Comparison of ENCODE assay signal across 20 cellular contexts in genomic region chrX:1598021-1598875, GRCh38. TPM values are rescaled to one million over a fixed set of nuclear protein-coding genes. Genes with fewer than 3 reads are reported as not detected.
DNase-seq lines count a peak whose midpoint lies in the region; ATAC-seq and TF ChIP-seq lines count a peak whose summit lies in the region.
"Had no signal": no experiment of that assay in that cellular context is flagged by ENCODE, and none has a peak within 500 bp of the region (broad histone marks: within the 10 kb centered on the region; RNA-seq: fewer than 3 reads in every experiment).

No MANE protein-coding gene starts in this region.

- DNase-seq in central memory CD8-positive, alpha-beta T cell (ENCODE audit: low spot score in 2 of 2): no peak
- DNase-seq in nephron progenitor cell: no peak
- no peak for DNase-seq in HFFc6
- no peak for DNase-seq in NCI-H187 treated with DMSO at 0.1 percent for 48 hours (lab: John Stamatoyannopoulos, UW)
- no peak for DNase-seq in activated naive CD8-positive, alpha-beta T cell treated with anti-CD3 and anti-CD28 coated beads, Interleukin-2, amount 50 U/mL, for 24 hours
- DNase-seq in NCI-H774 (lab: John Stamatoyannopoulos, UW): no peak
- DNase-seq: activated CD4-positive, alpha-beta T cell treated with anti-CD3 and anti-CD28 coated beads, Interleukin-2, amount 50 U/mL, for 48 hours; IMR-90; mesenchymal stem cell; MV-4-11; NCI-H2081 treated with DMSO at 0.1 percent for 48 hours; NCI-H69; occipital lobe; PC-3; SK-N-SH; stimulated activated naive CD4-positive, alpha-beta T cell treated with Interleukin-2 at 50 U/mL for 16 hours had no signal

- H3K27ac Mint-ChIP-seq in central memory CD8-positive, alpha-beta T cell (ENCODE audit: low read depth): peak overlapping the region; percentile 64
- H3K27ac Mint-ChIP-seq in nephron progenitor cell: peak overlapping the region; percentile 94
- no peak overlapping the region for H3K27ac Mint-ChIP-seq in HFFc6
- no peak overlapping the region for H3K27ac Mint-ChIP-seq in activated naive CD8-positive, alpha-beta T cell treated with anti-CD3 and anti-CD28 coated beads, Interleukin-2, amount 50 U/mL, for 24 hours
- H3K27ac Mint-ChIP-seq: activated T-helper 2 cell treated with anti-CD3 and anti-CD28 coated beads, Interferon-gamma antibody, Interleukin-2, Interleukin-4, amounts not matched to agents 10 μg/mL and 5 μg/mL and 100 μg/mL, durations not matched to agents 14 hours and 24 hours and 36 hours had no signal

- H3K27me3 Mint-ChIP-seq in central memory CD8-positive, alpha-beta T cell: no peaks in the 10 kb centered on the region
- H3K27me3 Mint-ChIP-seq in nephron progenitor cell (ENCODE audit: low read depth, poor library complexity) (no peaks in the 10 kb centered on the region), HFFc6 (ENCODE audit: insufficient read depth) (no peaks in the 10 kb centered on the region; the same call in 1 of the 2 replicates)
- H3K27me3 Mint-ChIP-seq in activated naive CD8-positive, alpha-beta T cell treated with anti-CD3 and anti-CD28 coated beads, Interleukin-2, amount 50 U/mL, for 24 hours: no peaks in the 10 kb centered on the region

- H3K27ac ChIP-seq in BLaER1 treated with 17β-estradiol and CSF1 and Interleukin-3, amounts not matched to agents 10 nM and 100 nM: peak overlapping the region; percentile 13 to 79 (median 66); a peak in 20 of 22 replicates

- H3K36me3 Mint-ChIP-seq in central memory CD8-positive, alpha-beta T cell (ENCODE audit: insufficient read depth): peaks cover 88% of the 10 kb centered on the region
- H3K36me3 Mint-ChIP-seq in nephron progenitor cell (ENCODE audit: low read depth): peaks cover 65% of the 10 kb centered on the region
- H3K36me3 Mint-ChIP-seq in HFFc6 (ENCODE audit: low read depth): peaks cover 32% of the 10 kb centered on the region
- peaks cover 62% of the 10 kb centered on the region for H3K36me3 Mint-ChIP-seq in activated naive CD8-positive, alpha-beta T cell treated with anti-CD3 and anti-CD28 coated beads, Interleukin-2, amount 50 U/mL, for 24 hours (ENCODE audit: low read depth)

- H3K9me3 ChIP-seq in BLaER1 treated with 17β-estradiol and CSF1 and Interleukin-3, amounts not matched to agents 10 nM and 100 nM (replicated peaks in 1 of 11): peaks cover 0 to 27% (median 21%) of the 10 kb centered on the region in 11 experiments; a peak in 18 of 22 replicates
- H3K9me3 ChIP-seq: SK-N-SH had no signal

- H3K4me1 Mint-ChIP-seq in central memory CD8-positive, alpha-beta T cell: peaks cover 38% of the 10 kb centered on the region
- H3K4me1 Mint-ChIP-seq in nephron progenitor cell: peaks cover 15% of the 10 kb centered on the region
- H3K4me1 Mint-ChIP-seq in HFFc6 (ENCODE audit: low read depth): 0 out of 2 replicates have a peak, but pooled peaks cover under 1% of the 10 kb centered on the region
- peaks cover 16% of the 10 kb centered on the region for H3K4me1 Mint-ChIP-seq in activated naive CD8-positive, alpha-beta T cell treated with anti-CD3 and anti-CD28 coated beads, Interleukin-2, amount 50 U/mL, for 24 hours

- TF ChIP-seq CTCF in nephron progenitor cell (IDR thresholded peaks at IDR 0.05): no peak
- TF ChIP-seq CTCF in HFFc6 (IDR thresholded peaks at IDR 0.05): no peak

- peak overlapping the region; percentile 33 for H3K4me3 Mint-ChIP-seq in central memory CD8-positive, alpha-beta T cell
- no peak overlapping the region for H3K4me3 Mint-ChIP-seq in nephron progenitor cell
- H3K4me3 Mint-ChIP-seq in HFFc6: no peak overlapping the region
- no peak overlapping the region for H3K4me3 Mint-ChIP-seq in activated naive CD8-positive, alpha-beta T cell treated with anti-CD3 and anti-CD28 coated beads, Interleukin-2, amount 50 U/mL, for 24 hours

- H3K4me1 ChIP-seq in BLaER1 treated with 17β-estradiol and CSF1 and Interleukin-3, amounts not matched to agents 10 nM and 100 nM: peaks cover 40 to 70% (median 61%) of the 10 kb centered on the region in 10 experiments

- peak; percentile 50 for ATAC-seq in GM19395 (IDR thresholded peaks at IDR 0.05; ENCODE audit: unreplicated experiment)
- ATAC-seq in central memory CD8-positive, alpha-beta T cell (replicated peaks; ENCODE audit: extremely low read depth, poor library complexity, severe bottlenecking): peak; percentile 30
- no peak for ATAC-seq in activated naive CD8-positive, alpha-beta T cell treated with anti-CD3 and anti-CD28 coated beads, Interleukin-2, amount 50 U/mL, for 24 hours
- ATAC-seq: PC-3 had no signal

- H3K9me3 Mint-ChIP-seq in central memory CD8-positive, alpha-beta T cell: no peaks in the 10 kb centered on the region
- H3K9me3 Mint-ChIP-seq in nephron progenitor cell: no peaks in the 10 kb centered on the region
- H3K9me3 Mint-ChIP-seq in HFFc6: no peaks in the 10 kb centered on the region
- H3K9me3 Mint-ChIP-seq in activated naive CD8-positive, alpha-beta T cell treated with anti-CD3 and anti-CD28 coated beads, Interleukin-2, amount 50 U/mL, for 24 hours: no peaks in the 10 kb centered on the region
- H3K9me3 Mint-ChIP-seq: activated T-helper 2 cell treated with anti-CD3 and anti-CD28 coated beads, Interferon-gamma antibody, Interleukin-2, Interleukin-4, amounts not matched to agents 10 μg/mL and 5 μg/mL and 100 μg/mL, durations not matched to agents 14 hours and 24 hours and 36 hours had no signal

- H3K9ac ChIP-seq in BLaER1 treated with 17β-estradiol and CSF1 and Interleukin-3, amounts not matched to agents 10 nM and 100 nM: peak overlapping the region; percentile 54 to 72 (median 66); a peak in 21 of 22 replicates
- H3K9ac ChIP-seq: SK-N-SH had no signal

- peak overlapping the region; percentile 24 to 58 (median 50) for H3K4me3 ChIP-seq in BLaER1 treated with 17β-estradiol and CSF1 and Interleukin-3, amounts not matched to agents 10 nM and 100 nM

- peak overlapping the region; percentile 84 to 96 (median 92) for H3K4me2 ChIP-seq in BLaER1 treated with 17β-estradiol and CSF1 and Interleukin-3, amounts not matched to agents 10 nM and 100 nM
- H3K4me2 ChIP-seq: SK-N-SH had no signal

- peaks cover 82 to 87% (median 83%) of the 10 kb centered on the region in 11 experiments for H3K36me3 ChIP-seq in BLaER1 treated with 17β-estradiol and CSF1 and Interleukin-3, amounts not matched to agents 10 nM and 100 nM

- H4K20me1 ChIP-seq in BLaER1 treated with 17β-estradiol and CSF1 and Interleukin-3, amounts not matched to agents 10 nM and 100 nM: peaks cover 84 to 98% (median 95%) of the 10 kb centered on the region in 11 experiments

- H3K27me3 ChIP-seq in BLaER1 treated with 17β-estradiol and CSF1 and Interleukin-3, amounts not matched to agents 10 nM and 100 nM: peaks cover 0 to 4% (median 0%) of the 10 kb centered on the region in 11 experiments; a peak in 1 of 22 replicates

RNA-seq across cellular contexts. Expression of gene AKAP17A, which starts 6.8 kb away (rescaled TPM):
- total RNA-seq in HFFc6 (2021; fragmentation: NEBNext Ultra II Directional; extraction: Animal tissue kit (Norgen Biotek cat#: 25700)): 10 to 100 TPM; 21.4 to 24.6 (median 23.6) TPM

RNA-seq across cellular contexts. Expression of gene ASMT, which starts 16.6 kb away (rescaled TPM):
- under 1 TPM in 1 of 6 experiments, not detected in 5; 0.38 TPM for total RNA-seq in HFFc6 (2021; fragmentation: NEBNext Ultra II Directional; extraction: Animal tissue kit (Norgen Biotek cat#: 25700))
- total RNA-seq: activated T-helper 2 cell treated with anti-CD3 and anti-CD28 coated beads, Interferon-gamma antibody, Interleukin-2, Interleukin-4, amounts not matched to agents 10 μg/mL and 5 μg/mL and 100 μg/mL, durations not matched to agents 14 hours and 24 hours and 36 hours; epithelial cell of proximal tubule; IMR-90; PC-3 had no signal

Comparison
In these comparisons a context has a peak if more than half of its experiments do, and no peak if none do; other contexts are left out.
1. H3K27ac Mint-ChIP-seq: peak in central memory CD8-positive, alpha-beta T cell (single experiment) and nephron progenitor cell (single experiment); none in HFFc6 (single experiment) and activated naive CD8-positive, alpha-beta T cell treated with anti-CD3 and anti-CD28 coated beads, Interleukin-2, amount 50 U/mL, for 24 hours (single experiment).